In the genomic region with DNA sequence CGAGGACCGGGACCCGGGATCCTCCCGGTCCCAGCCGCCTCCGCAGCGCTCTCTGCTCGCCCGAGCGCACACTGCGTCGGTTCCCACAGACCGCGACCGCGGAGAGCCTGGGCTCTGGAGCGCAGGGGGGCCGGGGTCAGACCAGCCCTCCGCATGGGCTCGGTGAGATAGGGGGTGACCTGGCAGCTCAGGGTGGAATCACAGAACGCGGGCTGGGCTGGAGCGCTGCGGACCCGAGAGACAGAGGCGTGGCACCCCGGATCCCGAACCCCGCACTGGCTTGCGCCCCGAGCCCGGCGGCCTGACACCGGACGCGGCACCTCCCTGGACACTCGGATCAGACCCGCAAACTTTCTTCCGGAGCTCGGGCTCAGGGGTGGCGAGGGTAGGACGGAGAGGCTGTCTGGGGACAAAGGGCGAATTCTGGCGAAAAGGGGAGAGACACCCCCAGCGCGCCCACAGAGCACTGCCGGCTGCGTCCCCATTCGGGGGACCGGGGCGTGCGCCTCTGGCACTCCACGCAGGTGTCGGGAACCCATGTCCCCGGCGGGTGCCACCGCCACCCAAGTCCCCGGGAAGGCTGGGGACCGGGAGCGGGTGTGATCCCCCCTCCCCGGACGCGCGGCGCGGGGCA, we compare ENCODE assay signal across 8 cellular contexts. TPM values are rescaled to one million over a fixed set of nuclear protein-coding genes. Genes with fewer than 3 reads are reported as not detected.
A peak's percentile ranks its signal among the peaks of the same experiment; 100 is the strongest.
DNase-seq lines count a peak whose midpoint lies in the region; ATAC-seq and TF ChIP-seq lines count a peak whose summit lies in the region.

No MANE protein-coding gene starts in this region.

- H3K27me3 ChIP-seq in neuronal stem cell (ENCODE audit: control insufficient read depth in 3 of 3, insufficient read depth in 3 of 3, low read depth in 1 of 3, low read length in 3 of 3), result peaks cover 0 to 89% (median 2%) of the 10 kb centered on the region in 3 experiments

- H3K18ac ChIP-seq in neuronal stem cell (ENCODE audit: low read length), result peak overlapping the region; percentile 98

- peak overlapping the region; percentile 98 for H2BK12ac ChIP-seq in neuronal stem cell (ENCODE audit: low read length)

- no peaks in the 10 kb centered on the region for H3K36me3 ChIP-seq in neuronal stem cell (replicated peaks in 1 of 2; ENCODE audit: control insufficient read depth in 2 of 2, insufficient read depth in 2 of 2, low read length in 2 of 2)

- H3K27ac Mint-ChIP-seq in glutamatergic neuron (ENCODE audit: unreplicated experiment), result no peak overlapping the region

- peak overlapping the region; percentile 68 for H2BK5ac ChIP-seq in neuronal stem cell (ENCODE audit: low read length)

- peak overlapping the region; percentile 76 for H3K4me2 ChIP-seq in neuronal stem cell (ENCODE audit: insufficient read depth, low read length, poor library complexity, severe bottlenecking)

- peak overlapping the region; percentile 69 for H3K23ac ChIP-seq in neuronal stem cell (ENCODE audit: low read depth, low read length, poor library complexity)

- H3K4me3 Mint-ChIP-seq in glutamatergic neuron (ENCODE audit: unreplicated experiment), result peak overlapping the region; percentile 61

- H3K4me1 ChIP-seq in neuronal stem cell (ENCODE audit: control insufficient read depth in 2 of 2, insufficient read depth in 1 of 2, low read depth in 1 of 2, low read length in 2 of 2), result peaks cover 5 to 37% of the 10 kb centered on the region in 2 donors

- no peak overlapping the region for H4K8ac ChIP-seq in neuronal stem cell (ENCODE audit: low read depth, low read length)

- H3K14ac ChIP-seq in neuronal stem cell (ENCODE audit: low read length), result peak overlapping the region; percentile 95

- H3K9me3 Mint-ChIP-seq in glutamatergic neuron (ENCODE audit: unreplicated experiment), result no peaks in the 10 kb centered on the region

- no CpG with 5 or more reads among the region's 66 CpGs for WGBS in neuronal stem cell (ENCODE audit: extremely low coverage in 2 of 2, insufficient read length in 2 of 2, insufficient replicate concordance in 1 of 2), 2 donors

- H3K27me3 Mint-ChIP-seq in glutamatergic neuron (ENCODE audit: unreplicated experiment), result peaks cover 12% of the 10 kb centered on the region

- peak overlapping the region; percentile 88 for H2AK5ac ChIP-seq in neuronal stem cell (ENCODE audit: low read depth, low read length)

- no peak for TF ChIP-seq CTCF in glutamatergic neuron (IDR thresholded peaks at IDR 0.05; ENCODE audit: partially characterized antibody, unreplicated experiment)

- H3K36me3 Mint-ChIP-seq in glutamatergic neuron (ENCODE audit: unreplicated experiment), result no peaks in the 10 kb centered on the region

- DNase-seq in stimulated activated CD4-positive, alpha-beta T cell treated with anti-CD3 and anti-CD28 coated beads, Interleukin-15, amount 100 ng/mL, for 24 hours, result peak; percentile 7
- DNase-seq in stimulated activated CD4-positive, alpha-beta T cell treated with anti-CD3 and anti-CD28 coated beads, Interleukin-4, amount 100 ng/mL, for 24 hours, result no peak
- DNase-seq in glutamatergic neuron, result peak; percentile 49
- DNase-seq in neuronal stem cell (ENCODE audit: low spot score), result no peak
- DNase-seq in NCI-H1436 treated with DMSO at 0.1 percent for 48 hours (lab: John Stamatoyannopoulos, UW), result no peak
- no peak for DNase-seq in T-helper 9 cell

- peak overlapping the region; percentile 90 for H3K9ac ChIP-seq in neuronal stem cell (ENCODE audit: low read depth, low read length, poor library complexity)

- no peak overlapping the region for H3K27ac ChIP-seq in neuronal stem cell (replicated peaks; ENCODE audit: low read length)

- H3K4me3 ChIP-seq in neuronal stem cell (ENCODE audit: low read length in 2 of 2), result peak overlapping the region in 1 of 2 donors; percentile 94

- H3K9me3 ChIP-seq in neuronal stem cell (replicated peaks in 1 of 2; ENCODE audit: control insufficient read depth in 2 of 2, insufficient read depth in 1 of 2, low read depth in 1 of 2, low read length in 2 of 2), result no peaks in the 10 kb centered on the region

- ATAC-seq in GM19455 (IDR thresholded peaks at IDR 0.05; ENCODE audit: unreplicated experiment) (no peak), HG03039 (IDR thresholded peaks at IDR 0.05; ENCODE audit: unreplicated experiment) (no peak)

- H3K79me1 ChIP-seq in neuronal stem cell (ENCODE audit: low read depth, low read length), result no peaks in the 10 kb centered on the region

- peak overlapping the region; percentile 91 for H2BK15ac ChIP-seq in neuronal stem cell (ENCODE audit: low read length)

- H3K4me1 Mint-ChIP-seq in glutamatergic neuron (ENCODE audit: low read depth, unreplicated experiment), result peaks cover 1% of the 10 kb centered on the region

- H3K4ac ChIP-seq in neuronal stem cell (ENCODE audit: low read length), result peak overlapping the region; percentile 15

- no peak overlapping the region for H4K91ac ChIP-seq in neuronal stem cell (ENCODE audit: low read depth, low read length, poor library complexity)

- H2BK120ac ChIP-seq in neuronal stem cell (ENCODE audit: low read depth, low read length), result peak overlapping the region; percentile 51

- no peak overlapping the region for H2AFZ ChIP-seq in neuronal stem cell (ENCODE audit: low read length)

RNA-seq across cellular contexts. Expression of a gene that starts 0.6 kb away (rescaled TPM):
- total RNA-seq in glutamatergic neuron (ENCODE audit: unreplicated experiment), result not detected
- polyA plus RNA-seq in neuronal stem cell (2013, experiment 1 of 2), result 15.9 TPM
- 15.6 TPM for polyA plus RNA-seq in neuronal stem cell (2013, experiment 2 of 2)

RNA-seq across cellular contexts. Expression of a gene that starts 39.6 kb away (rescaled TPM):
- total RNA-seq in glutamatergic neuron (ENCODE audit: unreplicated experiment), result 123 TPM
- polyA plus RNA-seq in neuronal stem cell (2013, experiment 1 of 2), result 104 TPM
- 104 TPM for polyA plus RNA-seq in neuronal stem cell (2013, experiment 2 of 2)

Comparison
In these comparisons a context has a peak if more than half of its experiments do, and no peak if none do; other contexts are left out.
1. DNase-seq: peak in stimulated activated CD4-positive, alpha-beta T cell treated with anti-CD3 and anti-CD28 coated beads, Interleukin-15, amount 100 ng/mL, for 24 hours (single experiment) and glutamatergic neuron (single experiment); none in stimulated activated CD4-positive, alpha-beta T cell treated with anti-CD3 and anti-CD28 coated beads, Interleukin-4, amount 100 ng/mL, for 24 hours (single experiment), neuronal stem cell (single experiment), NCI-H1436 treated with DMSO at 0.1 percent for 48 hours (single experiment) and T-helper 9 cell (single experiment).